ENCODE assay signal across 8 cellular contexts in the genomic region with DNA sequence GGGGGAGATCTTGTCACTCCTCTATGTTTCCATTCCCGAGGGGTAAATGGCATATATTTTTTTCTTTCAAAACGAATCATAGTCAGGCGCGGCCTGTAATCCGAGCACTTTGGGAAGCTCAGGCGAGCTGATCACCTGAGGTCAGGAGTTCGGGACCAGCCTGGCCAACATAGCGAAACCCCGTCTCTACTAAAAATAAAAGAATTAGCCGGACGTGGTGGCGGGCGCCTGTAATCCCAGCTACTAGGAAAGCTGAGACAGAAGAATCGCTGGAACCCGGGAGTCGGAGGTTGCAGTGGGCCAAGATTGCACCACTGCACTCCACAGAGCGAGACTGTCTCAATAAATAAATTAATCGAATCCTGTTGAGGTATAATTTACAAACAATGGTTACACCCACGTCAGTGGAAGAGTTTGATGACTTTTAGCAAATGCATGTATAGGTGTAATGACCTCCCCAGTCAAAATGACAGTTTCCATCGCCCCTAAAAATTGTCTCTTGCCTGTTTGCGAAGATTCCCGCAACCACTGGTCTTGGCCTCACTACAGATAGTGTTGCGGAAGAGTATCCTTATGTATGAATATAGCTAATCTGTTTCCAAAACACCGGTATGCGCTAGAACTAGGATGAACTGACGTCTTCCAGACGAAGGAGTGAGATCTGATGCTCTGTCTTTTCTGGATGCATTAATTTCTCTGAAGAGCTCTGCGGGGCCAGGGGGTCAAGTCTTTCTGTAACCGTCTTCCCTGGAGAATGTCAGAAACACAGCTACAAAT. TPM values are rescaled to one million over a fixed set of nuclear protein-coding genes. Genes with fewer than 3 reads are reported as not detected.
DNase-seq lines count a peak whose midpoint lies in the region; ATAC-seq and TF ChIP-seq lines count a peak whose summit lies in the region.

No MANE protein-coding gene starts in this region.

- H3K4me3 ChIP-seq in NB4 (ENCODE audit: low read depth, low read length) = peak overlapping the region; percentile 84
- H3K4me3 ChIP-seq in dorsolateral prefrontal cortex = peak overlapping the region; percentile 72 to 99 (median 90)

- no peak for TF ChIP-seq CTCF in C4-2B (conservative IDR thresholded peaks at IDR 0.05)
- no peak for TF ChIP-seq CTCF in NB4 (IDR thresholded peaks at IDR 0.05; ENCODE audit: low read depth, low read length)
- no peak for TF ChIP-seq CTCF in dorsolateral prefrontal cortex (IDR thresholded peaks at IDR 0.05 in 54 of 56, conservative IDR thresholded peaks at IDR 0.05 in 2 of 56; ENCODE audit: low read depth in 1 of 56, partially characterized antibody in 56 of 56)
- no peak for TF ChIP-seq CTCF in nephron progenitor cell (IDR thresholded peaks at IDR 0.05)

- peak overlapping the region; percentile 72 for H3K27ac ChIP-seq in C4-2B
- H3K27ac ChIP-seq in dorsolateral prefrontal cortex = peak overlapping the region in 48 of 59 donors; percentile 19 to 95 (median 87)

- intact Hi-C loops in dorsolateral prefrontal cortex (cut with DNase I) = no loop called here

- no peak for TF ChIP-seq POLR2A in NB4 (IDR thresholded peaks at IDR 0.05; ENCODE audit: extremely low read depth, insufficient read length)

- peaks cover 13% of the 10 kb centered on the region for H3K36me3 Mint-ChIP-seq in nephron progenitor cell (ENCODE audit: low read depth)

- peaks cover 0 to 4% (median 0%) of the 10 kb centered on the region in 45 donors for H3K27me3 ChIP-seq in dorsolateral prefrontal cortex

- H3K4me1 Mint-ChIP-seq in nephron progenitor cell = peaks cover 22% of the 10 kb centered on the region

- ATAC-seq in HG03139 (IDR thresholded peaks at IDR 0.05; ENCODE audit: unreplicated experiment) (no peak), GM21717 (IDR thresholded peaks at IDR 0.05; ENCODE audit: unreplicated experiment) (no peak)

- no peaks in the 10 kb centered on the region for H3K9me3 Mint-ChIP-seq in nephron progenitor cell

- H3K27ac Mint-ChIP-seq in nephron progenitor cell = peak overlapping the region; percentile 97

- peak overlapping the region; percentile 98 for H3K4me3 Mint-ChIP-seq in nephron progenitor cell

- H3K27me3 Mint-ChIP-seq in nephron progenitor cell (ENCODE audit: low read depth, poor library complexity) = peaks cover 8% of the 10 kb centered on the region

- no peak for DNase-seq in NB4 (ENCODE audit: low read depth)
- no peak for DNase-seq in dorsolateral prefrontal cortex
- no peak for DNase-seq in nephron progenitor cell
- DNase-seq in NCI-H1930 (lab: John Stamatoyannopoulos, UW) = no peak
- DNase-seq in middle frontal gyrus (ENCODE audit: extremely low spot score, low spot score) = no peak

RNA-seq across cellular contexts. Expression of gene HEATR1, which starts 0.9 kb away (rescaled TPM):
- 10 to 100 TPM; 17.4 to 37.1 (median 25.8) TPM for total RNA-seq in dorsolateral prefrontal cortex
